In the genomic region with DNA sequence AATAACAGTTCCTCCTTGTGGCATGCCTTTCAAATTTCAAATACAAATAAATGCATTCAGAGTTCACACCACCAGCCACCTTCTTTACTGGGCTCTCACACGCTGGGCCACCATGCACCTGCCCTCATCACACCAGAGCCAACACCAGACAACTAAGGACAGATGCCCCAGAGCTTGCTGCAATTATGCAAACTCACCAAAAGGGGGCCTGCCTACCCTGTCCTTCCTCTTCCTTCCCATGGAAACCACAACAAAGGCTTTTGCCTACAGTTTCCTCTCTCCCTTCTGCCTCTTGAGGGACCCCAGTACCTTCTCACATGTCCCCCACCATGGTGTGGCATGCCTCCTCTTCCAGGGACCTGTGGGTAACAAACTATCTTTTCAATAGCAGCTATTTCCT, we compare ENCODE assay signal across 13 cellular contexts.
DNase-seq lines count a peak whose midpoint lies in the region; ATAC-seq and TF ChIP-seq lines count a peak whose summit lies in the region.
"Had no signal": no experiment of that assay in that cellular context is flagged by ENCODE, and none has a peak within 500 bp of the region (broad histone marks: within the 10 kb centered on the region; RNA-seq: fewer than 3 reads in every experiment).

No MANE protein-coding gene starts in this region.

- 47% methylated on average over 1 of the region's 1 CpG for WGBS in hepatocyte (ENCODE audit: low lambda C conversion rate, missing lambda C conversion rate)

- peak; percentile 41 for DNase-seq in AG20443 (ENCODE audit: low spot score)
- DNase-seq in hepatocyte (ENCODE audit: low spot score): peak; percentile 7
- DNase-seq in NK-92 treated with Interleukin-12 subunit alpha and Interleukin-12 subunit beta, amount 100 ng/mL, for 24 hours (lab: John Stamatoyannopoulos, UW): no peak
- no peak for DNase-seq in caudate nucleus (lab: John Stamatoyannopoulos, UW)
- no peak for DNase-seq in coronary artery (ENCODE audit: low spot score)
- DNase-seq: activated CD4-positive, alpha-beta T cell treated with anti-CD3 and anti-CD28 coated beads, Interleukin-2, amount 50 U/mL, for 48 hours; DMS79; stimulated activated naive B cell treated with anti-CD40 and anti-IgM and Interleukin-4, amounts not matched to agents 10 μg/mL and 1 μg/mL and 100 μg/mL, for 72 hours had no signal

- H3K27me3 ChIP-seq in OCI-LY1 (ENCODE audit: insufficient read depth, low read length) (no peaks in the 10 kb centered on the region), hepatocyte (no peaks in the 10 kb centered on the region)

- no peak overlapping the region for H2AFZ ChIP-seq in OCI-LY1 (ENCODE audit: low read length)
- no peak overlapping the region for H2AFZ ChIP-seq in hepatocyte

- H3K9me3 ChIP-seq in OCI-LY1 (ENCODE audit: low read length) (0 out of 2 replicates have a peak, but pooled peaks cover 3% of the 10 kb centered on the region), hepatocyte (ENCODE audit: low read depth) (no peaks in the 10 kb centered on the region)

- no peaks in the 10 kb centered on the region for H3K4me1 ChIP-seq in OCI-LY1 (ENCODE audit: insufficient read depth, low read length, severe bottlenecking)
- no peaks in the 10 kb centered on the region for H3K4me1 ChIP-seq in hepatocyte (ENCODE audit: insufficient read depth)

- H3K27ac ChIP-seq in OCI-LY1 (ENCODE audit: low read depth, low read length, poor library complexity, severe bottlenecking): no peak overlapping the region
- no peak overlapping the region for H3K27ac ChIP-seq in hepatocyte
- no peak overlapping the region for H3K27ac ChIP-seq in caudate nucleus (ENCODE audit: low read depth, low read length)
- H3K27ac ChIP-seq in coronary artery: no peak overlapping the region
- H3K27ac ChIP-seq: RWPE1, skin epidermis had no signal

- H3K4me2 ChIP-seq in OCI-LY1 (ENCODE audit: low read length): no peak overlapping the region
- no peak overlapping the region for H3K4me2 ChIP-seq in hepatocyte

- H3K4me3 ChIP-seq in OCI-LY1 (ENCODE audit: low read depth, low read length, poor library complexity, severe bottlenecking): no peak overlapping the region
- no peak overlapping the region for H3K4me3 ChIP-seq in hepatocyte
- no peak overlapping the region for H3K4me3 ChIP-seq in coronary artery
- H3K4me3 ChIP-seq: skin epidermis had no signal

- ATAC-seq in GM18909 (IDR thresholded peaks at IDR 0.05; ENCODE audit: poor library complexity, unreplicated experiment) (peak; percentile 46), GM19023 (IDR thresholded peaks at IDR 0.05; ENCODE audit: unreplicated experiment) (no peak)

- H4K20me1 ChIP-seq in OCI-LY1 (ENCODE audit: insufficient read depth, low read length) (no peaks in the 10 kb centered on the region), hepatocyte (ENCODE audit: insufficient read depth, poor library complexity, severe bottlenecking) (no peaks in the 10 kb centered on the region)

- H3K36me3 ChIP-seq in OCI-LY1 (ENCODE audit: insufficient read depth, low read length) (no peaks in the 10 kb centered on the region), hepatocyte (replicated peaks; ENCODE audit: insufficient read depth, low read depth) (no peaks in the 10 kb centered on the region)

- no peak overlapping the region for H3K9ac ChIP-seq in OCI-LY1 (ENCODE audit: low read length)

- H3F3A ChIP-seq in OCI-LY1 (ENCODE audit: insufficient read depth, low read length): no peaks in the 10 kb centered on the region

- H3K9me2 ChIP-seq in OCI-LY1 (ENCODE audit: low read depth, low read length) (no peaks in the 10 kb centered on the region), hepatocyte (replicated peaks; ENCODE audit: insufficient read depth) (no peaks in the 10 kb centered on the region)

- no peaks in the 10 kb centered on the region for H3K79me2 ChIP-seq in OCI-LY1 (ENCODE audit: insufficient read depth, low read length)
- no peaks in the 10 kb centered on the region for H3K79me2 ChIP-seq in hepatocyte

- peak; percentile 42 for TF ChIP-seq CTCF in OCI-LY1 (IDR thresholded peaks at IDR 0.05; ENCODE audit: low read length)
- TF ChIP-seq CTCF in hepatocyte (IDR thresholded peaks at IDR 0.05; ENCODE audit: poor library complexity): peak; percentile 15
- TF ChIP-seq CTCF in coronary artery (IDR thresholded peaks at IDR 0.05): no peak

Comparison
In these comparisons a context has a peak if more than half of its experiments do, and no peak if none do; other contexts are left out.
1. DNase-seq: peak in AG20443 (single experiment) and hepatocyte (single experiment); none in NK-92 treated with Interleukin-12 subunit alpha and Interleukin-12 subunit beta, amount 100 ng/mL, for 24 hours (single experiment), caudate nucleus (0 of 61) and coronary artery (single experiment).